8 cellular contexts compared by ENCODE assay signal in the genomic region with DNA sequence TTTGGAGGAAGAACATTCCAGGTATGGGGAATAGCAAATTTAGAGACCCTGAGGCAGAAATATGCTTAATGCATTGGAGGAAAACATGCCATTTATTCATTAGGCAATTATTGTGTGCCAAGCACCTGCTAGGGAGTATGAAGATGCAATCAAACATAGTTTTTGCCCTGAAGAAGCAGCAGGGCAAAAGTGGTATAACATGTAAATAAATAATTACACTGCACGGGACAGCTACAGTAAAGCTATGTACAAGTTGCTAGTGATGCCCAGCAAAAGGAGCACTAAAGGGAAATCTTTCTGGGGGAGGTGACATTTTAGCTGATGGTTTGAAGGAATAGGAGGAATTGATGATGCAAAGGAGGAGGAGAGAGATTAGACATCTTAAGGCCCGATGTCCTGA. TPM values are rescaled to one million over a fixed set of nuclear protein-coding genes. Genes with fewer than 3 reads are reported as not detected.
A peak's percentile ranks its signal among the peaks of the same experiment; 100 is the strongest.
DNase-seq lines count a peak whose midpoint lies in the region; ATAC-seq and TF ChIP-seq lines count a peak whose summit lies in the region.

No MANE protein-coding gene starts in this region.

- H2AFZ ChIP-seq in Loucy (ENCODE audit: low read length) (peak overlapping the region; percentile 95), neural progenitor cell (replicated peaks) (peak overlapping the region; percentile 98)

- peaks cover 4% of the 10 kb centered on the region for H3K27me3 Mint-ChIP-seq in CD4-positive, CD25-positive, alpha-beta regulatory T cell
- H3K27me3 Mint-ChIP-seq in neural progenitor cell (ENCODE audit: insufficient read depth, low read depth): no peaks in the 10 kb centered on the region

- H3K9ac ChIP-seq in Loucy (ENCODE audit: low read depth, low read length, poor library complexity, severe bottlenecking): peak overlapping the region; percentile 93
- H3K9ac ChIP-seq in colonic mucosa (ENCODE audit: low read depth in 2 of 2, low read length in 2 of 2): no peak overlapping the region
- no peak overlapping the region for H3K9ac ChIP-seq in neural progenitor cell

- peak overlapping the region; percentile 93 to 98 (median 95) for H3K4me3 Mint-ChIP-seq in CD4-positive, CD25-positive, alpha-beta regulatory T cell
- H3K4me3 Mint-ChIP-seq in neural progenitor cell: peak overlapping the region; percentile 90

- peaks cover 30% of the 10 kb centered on the region for H3K79me2 ChIP-seq in Loucy (ENCODE audit: insufficient read depth, low read length)
- H3K79me2 ChIP-seq in neural progenitor cell (ENCODE audit: low read depth): peaks cover 39% of the 10 kb centered on the region

- peak in 1 of 3 donors; percentile 23 for DNase-seq in CD4-positive, CD25-positive, alpha-beta regulatory T cell
- no peak for DNase-seq in colonic mucosa
- no peak for DNase-seq in neural progenitor cell (ENCODE audit: low spot score)
- DNase-seq in hepatic stellate cell (ENCODE audit: low spot score): no peak
- DNase-seq in effector CD8-positive, alpha-beta T cell (lab: John Stamatoyannopoulos, UW): no peak

- H3K27me3 ChIP-seq in CD4-positive, CD25-positive, alpha-beta regulatory T cell (ENCODE audit: control insufficient read depth, insufficient read depth, low read length): no peaks in the 10 kb centered on the region
- H3K27me3 ChIP-seq in Loucy (ENCODE audit: insufficient read depth, low read length, poor library complexity, severe bottlenecking) (no peaks in the 10 kb centered on the region), colonic mucosa (no peaks in the 10 kb centered on the region), neural progenitor cell (no peaks in the 10 kb centered on the region)

- H3K4me1 Mint-ChIP-seq in CD4-positive, CD25-positive, alpha-beta regulatory T cell: peaks cover 22 to 47% (median 37%) of the 10 kb centered on the region in 4 donors
- peaks cover 35% of the 10 kb centered on the region for H3K4me1 Mint-ChIP-seq in neural progenitor cell

- no peaks in the 10 kb centered on the region for H3K36me3 ChIP-seq in CD4-positive, CD25-positive, alpha-beta regulatory T cell (ENCODE audit: control insufficient read depth, insufficient read depth, low read length)
- H3K36me3 ChIP-seq in Loucy (ENCODE audit: insufficient read depth, low read length) (no peaks in the 10 kb centered on the region), colonic mucosa (no peaks in the 10 kb centered on the region), neural progenitor cell (no peaks in the 10 kb centered on the region)

- H3K9me3 ChIP-seq in CD4-positive, CD25-positive, alpha-beta regulatory T cell (ENCODE audit: control insufficient read depth in 2 of 2, low read length in 2 of 2): no peaks in the 10 kb centered on the region
- H3K9me3 ChIP-seq in Loucy (ENCODE audit: insufficient read depth, low read depth, low read length): no peaks in the 10 kb centered on the region
- H3K9me3 ChIP-seq in colonic mucosa: no peaks in the 10 kb centered on the region
- no peaks in the 10 kb centered on the region for H3K9me3 ChIP-seq in neural progenitor cell (ENCODE audit: low read depth)

- no peaks in the 10 kb centered on the region for H3K9me2 ChIP-seq in Loucy (replicated peaks; ENCODE audit: low read depth, low read length)

- peak overlapping the region; percentile 84 for H3K4me2 ChIP-seq in Loucy (ENCODE audit: low read depth, low read length, poor library complexity, severe bottlenecking)
- peak overlapping the region; percentile 94 for H3K4me2 ChIP-seq in neural progenitor cell

- H3K4me1 ChIP-seq in CD4-positive, CD25-positive, alpha-beta regulatory T cell (ENCODE audit: control insufficient read depth, insufficient read depth, low read length, poor library complexity, severe bottlenecking): peaks cover 22% of the 10 kb centered on the region
- peaks cover 32% of the 10 kb centered on the region for H3K4me1 ChIP-seq in Loucy (ENCODE audit: insufficient read depth, low read length, poor library complexity, severe bottlenecking)
- no peaks in the 10 kb centered on the region for H3K4me1 ChIP-seq in colonic mucosa
- peaks cover 17% of the 10 kb centered on the region for H3K4me1 ChIP-seq in neural progenitor cell

- H4K20me1 ChIP-seq in Loucy (ENCODE audit: insufficient read depth, low read length, poor library complexity, severe bottlenecking) (peaks cover 4% of the 10 kb centered on the region), neural progenitor cell (ENCODE audit: low read depth) (peaks cover 26% of the 10 kb centered on the region)

- H3K9me3 Mint-ChIP-seq in CD4-positive, CD25-positive, alpha-beta regulatory T cell: no peaks in the 10 kb centered on the region
- no peaks in the 10 kb centered on the region for H3K9me3 Mint-ChIP-seq in neural progenitor cell

- no peaks in the 10 kb centered on the region for H3F3A ChIP-seq in Loucy (ENCODE audit: low read depth)
- H3F3A ChIP-seq in neural progenitor cell (ENCODE audit: low read depth): no peaks in the 10 kb centered on the region

- peak overlapping the region; percentile 94 for H3K27ac ChIP-seq in CD4-positive, CD25-positive, alpha-beta regulatory T cell (ENCODE audit: insufficient read depth, low read length, poor library complexity, severe bottlenecking)
- H3K27ac ChIP-seq in colonic mucosa (no peak overlapping the region), neural progenitor cell (no peak overlapping the region)

- TF ChIP-seq CTCF in Loucy (conservative IDR thresholded peaks at IDR 0.05; ENCODE audit: low read length): no peak
- no peak for TF ChIP-seq CTCF in colonic mucosa (IDR thresholded peaks at IDR 0.05)
- TF ChIP-seq CTCF in neural progenitor cell (IDR thresholded peaks at IDR 0.05): no peak

- intact Hi-C loops in colonic mucosa (cut with DNase I): no loop called here

- peak overlapping the region; percentile 72 to 99 (median 95) for H3K27ac Mint-ChIP-seq in CD4-positive, CD25-positive, alpha-beta regulatory T cell
- H3K27ac Mint-ChIP-seq in neural progenitor cell: peak overlapping the region; percentile 64

- no peaks in the 10 kb centered on the region for H3K36me3 Mint-ChIP-seq in CD4-positive, CD25-positive, alpha-beta regulatory T cell
- H3K36me3 Mint-ChIP-seq in neural progenitor cell: peaks cover 5% of the 10 kb centered on the region

- no peak for ATAC-seq in CD4-positive, CD25-positive, alpha-beta regulatory T cell (ENCODE audit: low read depth in 2 of 2)
- ATAC-seq in HG02798 (IDR thresholded peaks at IDR 0.05; ENCODE audit: poor library complexity, unreplicated experiment): no peak
- no peak for ATAC-seq in HG02840 (IDR thresholded peaks at IDR 0.05; ENCODE audit: low FRiP score, unreplicated experiment)

- H3K4me3 ChIP-seq in CD4-positive, CD25-positive, alpha-beta regulatory T cell (ENCODE audit: low read depth, low read length): peak overlapping the region; percentile 82
- H3K4me3 ChIP-seq in Loucy (ENCODE audit: low read length, poor library complexity, severe bottlenecking): peak overlapping the region; percentile 93
- H3K4me3 ChIP-seq in colonic mucosa: peak overlapping the region; percentile 86
- peak overlapping the region; percentile 76 for H3K4me3 ChIP-seq in neural progenitor cell

RNA-seq across cellular contexts. Expression of gene TJAP1, which starts 0.6 kb away (rescaled TPM):
- 36.3 TPM for total RNA-seq in CD4-positive, CD25-positive, alpha-beta regulatory T cell
- polyA plus RNA-seq in CD4-positive, CD25-positive, alpha-beta regulatory T cell: 1 to 10 TPM; 5.5 to 9.5 (median 6.6) TPM
- total RNA-seq in colonic mucosa: 10 to 100 TPM; 18.6 to 26.4 TPM
- total RNA-seq in neural progenitor cell (ENCODE audit: low replicate concordance): 12.9 and 31.4 TPM in 2 replicates

RNA-seq across cellular contexts. Expression of gene DLK2, which starts 21.4 kb away (rescaled TPM):
- total RNA-seq in CD4-positive, CD25-positive, alpha-beta regulatory T cell: 0.76 TPM
- polyA plus RNA-seq in CD4-positive, CD25-positive, alpha-beta regulatory T cell: under 1 TPM in 3 of 4 donors, not detected in 1; 0.20 to 0.87 (median 0.70) TPM
- total RNA-seq in colonic mucosa (under 1 TPM; 0.19 to 0.22 TPM), neural progenitor cell (ENCODE audit: low replicate concordance) (1.1 TPM in 1 of 2 replicates, not detected in the other)

RNA-seq across cellular contexts. Expression of gene LRRC73, which starts 33.4 kb away (rescaled TPM):
- 0.30 TPM for total RNA-seq in CD4-positive, CD25-positive, alpha-beta regulatory T cell
- polyA plus RNA-seq in CD4-positive, CD25-positive, alpha-beta regulatory T cell: not detected
- 1 to 10 TPM in 1 of 2 donors, under 1 TPM in 1; 0.77 to 1.1 TPM for total RNA-seq in colonic mucosa
- 0.37 TPM in 1 of 2 replicates, not detected in the other for total RNA-seq in neural progenitor cell (ENCODE audit: low replicate concordance)

RNA-seq across cellular contexts. Expression of gene YIPF3, which starts 40.0 kb away (rescaled TPM):
- 59.2 TPM for total RNA-seq in CD4-positive, CD25-positive, alpha-beta regulatory T cell
- polyA plus RNA-seq in CD4-positive, CD25-positive, alpha-beta regulatory T cell: 100 to 1,000 TPM; 101 to 135 (median 117) TPM
- 100 to 1,000 TPM; 121 to 129 TPM for total RNA-seq in colonic mucosa
- 102 and 117 TPM in 2 replicates for total RNA-seq in neural progenitor cell (ENCODE audit: low replicate concordance)

RNA-seq across cellular contexts. Expression of gene POLR1C, which starts 40.1 kb away (rescaled TPM):
- 26.8 TPM for total RNA-seq in CD4-positive, CD25-positive, alpha-beta regulatory T cell
- 10 to 100 TPM in 2 of 4 donors, 1 to 10 TPM in 2; 8.4 to 20.5 (median 11.5) TPM for polyA plus RNA-seq in CD4-positive, CD25-positive, alpha-beta regulatory T cell
- total RNA-seq in colonic mucosa (10 to 100 TPM; 28.1 to 41.8 TPM), neural progenitor cell (ENCODE audit: low replicate concordance) (23.2 and 24.4 TPM in 2 replicates)
